ENCODE assay signal across 13 cellular contexts in genomic region chr2:224816816-224817215, GRCh38.
DNase-seq lines count a peak whose midpoint lies in the region; FAIRE-seq and TF ChIP-seq lines count a peak whose summit lies in the region.
"Had no signal": no experiment of that assay in that cellular context is flagged by ENCODE, and none has a peak within 500 bp of the region (broad histone marks: within the 10 kb centered on the region; RNA-seq: fewer than 3 reads in every experiment).

No MANE protein-coding gene starts in this region.

- H3K9ac ChIP-seq in astrocyte (ENCODE audit: low read length) (peak overlapping the region; percentile 17), keratinocyte (ENCODE audit: control insufficient read depth, extremely low read depth, insufficient read depth, low read length) (no peak overlapping the region)

- no peaks in the 10 kb centered on the region for H3K27me3 Mint-ChIP-seq in astrocyte (ENCODE audit: low read depth, unreplicated experiment)

- H4K20me1 ChIP-seq in astrocyte (ENCODE audit: insufficient read depth, low read length) (no peaks in the 10 kb centered on the region), keratinocyte (ENCODE audit: control insufficient read depth, extremely low read depth, insufficient read depth, low read length) (no peaks in the 10 kb centered on the region)

- POLR2A ChIA-PET in AG04450 (lab: Yijun Ruan, JAX): interaction anchor here (0.8 kb wide), 1 partner anchor 21 kb away, joined by 4 read pairs; no protein-coding TSS in a partner anchor

- H3K36me3 Mint-ChIP-seq in astrocyte (ENCODE audit: low read depth, unreplicated experiment): no peaks in the 10 kb centered on the region

- H3K27ac ChIP-seq in AG04450 (ENCODE audit: low read depth, low read length) (no peak overlapping the region), astrocyte (ENCODE audit: low read depth, low read length) (peak overlapping the region; percentile 64), keratinocyte (ENCODE audit: control insufficient read depth, insufficient read depth, low read length) (no peak overlapping the region), uterus (no peak overlapping the region)
- H3K27ac ChIP-seq: testis had no signal

- peaks cover 11% of the 10 kb centered on the region for H3K4me1 ChIP-seq in astrocyte (ENCODE audit: insufficient read depth, low read length)
- H3K4me1 ChIP-seq in keratinocyte (ENCODE audit: control insufficient read depth, extremely low read depth, insufficient read depth, low read length): peaks cover 12% of the 10 kb centered on the region
- H3K4me1 ChIP-seq in uterus: no peaks in the 10 kb centered on the region
- H3K4me1 ChIP-seq: testis had no signal

- H3K4me2 ChIP-seq in astrocyte (ENCODE audit: low read length) (peak overlapping the region; percentile 75), keratinocyte (ENCODE audit: control insufficient read depth, extremely low read depth, insufficient read depth, low read depth, low read length) (peak overlapping the region; percentile 39)

- peaks cover 2% of the 10 kb centered on the region; the same call in 1 of the 2 replicates for H3K9me3 ChIP-seq in AG04450 (ENCODE audit: control insufficient read depth, insufficient read depth, low read length)
- H3K9me3 ChIP-seq in astrocyte (ENCODE audit: insufficient read depth, low read depth, low read length): no peaks in the 10 kb centered on the region
- no peaks in the 10 kb centered on the region for H3K9me3 ChIP-seq in keratinocyte (ENCODE audit: control insufficient read depth, low read depth, low read length)
- no peaks in the 10 kb centered on the region for H3K9me3 ChIP-seq in uterus
- H3K9me3 ChIP-seq: testis had no signal

- dilution Hi-C loops in keratinocyte (cut with MboI; ENCODE audit: extremely low pct_ligation_motif_present, low sequenced_read_pairs): no loop called here

- H2AFZ ChIP-seq in astrocyte (ENCODE audit: low read depth, low read length) (no peak overlapping the region), keratinocyte (ENCODE audit: control insufficient read depth, low read length) (peak overlapping the region; percentile 62)

- DNase-seq in AG04450 (ENCODE audit: low read depth, low spot score) (no peak), H4 (ENCODE audit: low spot score) (peak; percentile 17), astrocyte (ENCODE audit: low read depth) (peak; percentile 88), keratinocyte (ENCODE audit: low read depth, low spot score) (peak; percentile 9), NCI-H2196 (lab: John Stamatoyannopoulos, UW; ENCODE audit: unreplicated experiment) (no peak), NCI-H2081 (lab: John Stamatoyannopoulos, UW) (no peak), uterus (no peak)
- DNase-seq in stimulated activated CD4-positive, alpha-beta T cell treated with anti-CD3 and anti-CD28 coated beads, Interleukin-2, amount 100 ng/mL, for 24 hours: no peak
- DNase-seq: activated CD4-positive, alpha-beta T cell treated with anti-CD3 and anti-CD28 coated beads, Interleukin-2, amount 50 U/mL, for 4 hours; H7; hypothalamus; NCI-H1930; testis had no signal

- no peak for TF ChIP-seq CTCF in AG04450 (IDR thresholded peaks at IDR 0.05; ENCODE audit: low read depth, low read length)
- no peak for TF ChIP-seq CTCF in astrocyte (IDR thresholded peaks at IDR 0.05; ENCODE audit: insufficient read depth, low read depth, low read length)
- TF ChIP-seq CTCF in keratinocyte (optimal IDR thresholded peaks at IDR 0.05 in 1 of 3, IDR thresholded peaks at IDR 0.05 in 1 of 3, conservative IDR thresholded peaks at IDR 0.05 in 1 of 3; ENCODE audit: extremely low read depth in 1 of 3, insufficient read depth in 2 of 3, low read length in 3 of 3): no peak
- no peak for TF ChIP-seq CTCF in uterus (IDR thresholded peaks at IDR 0.05)

- CTCF ChIA-PET in AG04450 (lab: Charles Lee): interaction anchor here (0.9 to 1.6 kb wide), 3 partner anchors 38 to 842 kb away, joined by 3 to 9 read pairs (median 3); no protein-coding TSS in a partner anchor

- no peaks in the 10 kb centered on the region for H3K9me1 ChIP-seq in keratinocyte (ENCODE audit: control insufficient read depth, extremely low read depth, insufficient read depth, low read length)

- FAIRE-seq in astrocyte (lab: Jason Lieb, UNC) (peak; percentile 87), keratinocyte (lab: Jason Lieb, UNC) (peak; percentile 71)

- 0 out of 2 replicates have a peak overlapping the region, but pooled peaks have one; percentile 5 for H3K4me3 ChIP-seq in AG04450 (ENCODE audit: low read depth, low read length)
- H3K4me3 ChIP-seq in astrocyte (ENCODE audit: insufficient read depth, low read depth, low read length): peak overlapping the region; percentile 38
- no peak overlapping the region for H3K4me3 ChIP-seq in keratinocyte (ENCODE audit: control insufficient read depth in 2 of 3, extremely low read depth in 1 of 3, insufficient read depth in 2 of 3, low read depth in 1 of 3, low read length in 3 of 3)
- no peak overlapping the region for H3K4me3 ChIP-seq in uterus
- H3K4me3 ChIP-seq: testis had no signal

- H3K4me3 Mint-ChIP-seq in astrocyte (ENCODE audit: unreplicated experiment): no peak overlapping the region

- H3K36me3 ChIP-seq in astrocyte (ENCODE audit: insufficient read depth, low read length): peaks cover 10% of the 10 kb centered on the region
- no peaks in the 10 kb centered on the region for H3K36me3 ChIP-seq in keratinocyte (ENCODE audit: control insufficient read depth in 2 of 2, extremely low read depth in 1 of 2, insufficient read depth in 2 of 2, low read length in 2 of 2)
- no peaks in the 10 kb centered on the region for H3K36me3 ChIP-seq in uterus

- no peaks in the 10 kb centered on the region for H3K27me3 ChIP-seq in AG04450 (ENCODE audit: control insufficient read depth, insufficient read depth, low read length)
- no peaks in the 10 kb centered on the region for H3K27me3 ChIP-seq in astrocyte (ENCODE audit: insufficient read depth, low read length)
- no peaks in the 10 kb centered on the region for H3K27me3 ChIP-seq in keratinocyte (ENCODE audit: control insufficient read depth, extremely low read depth, insufficient read depth, low read length)
- no peaks in the 10 kb centered on the region for H3K27me3 ChIP-seq in uterus
- H3K27me3 ChIP-seq: testis had no signal

- intact Hi-C loops in uterus (cut with DNase I; ENCODE audit: low total_unique reads): no loop called here

- peak overlapping the region; percentile 71 for H3K27ac Mint-ChIP-seq in astrocyte (ENCODE audit: unreplicated experiment)

- TF ChIP-seq POLR2A in uterus (IDR thresholded peaks at IDR 0.05): no peak

- H3K79me2 ChIP-seq in astrocyte (ENCODE audit: insufficient read depth, low read length) (no peaks in the 10 kb centered on the region), keratinocyte (ENCODE audit: control insufficient read depth, insufficient read depth, low read length) (no peaks in the 10 kb centered on the region)

- no peaks in the 10 kb centered on the region for H3K9me3 Mint-ChIP-seq in astrocyte (ENCODE audit: unreplicated experiment)

- H3K4me1 Mint-ChIP-seq in astrocyte (ENCODE audit: low read depth, unreplicated experiment): peaks cover 31% of the 10 kb centered on the region

Comparison
In these comparisons a context has a peak if more than half of its experiments do, and no peak if none do; other contexts are left out.
1. DNase-seq: peak in H4 (single experiment), astrocyte (single experiment) and keratinocyte (single experiment); none in AG04450 (single experiment), NCI-H2196 (single experiment), NCI-H2081 (0 of 2), stimulated activated CD4-positive, alpha-beta T cell treated with anti-CD3 and anti-CD28 coated beads, Interleukin-2, amount 100 ng/mL, for 24 hours (0 of 2) and uterus (0 of 2).
2. H3K4me3 ChIP-seq: peak in AG04450 (single experiment) and astrocyte (single experiment); none in keratinocyte (0 of 3) and uterus (0 of 2).